Comparison of ENCODE assay signal across 11 cellular contexts in the genomic region with DNA sequence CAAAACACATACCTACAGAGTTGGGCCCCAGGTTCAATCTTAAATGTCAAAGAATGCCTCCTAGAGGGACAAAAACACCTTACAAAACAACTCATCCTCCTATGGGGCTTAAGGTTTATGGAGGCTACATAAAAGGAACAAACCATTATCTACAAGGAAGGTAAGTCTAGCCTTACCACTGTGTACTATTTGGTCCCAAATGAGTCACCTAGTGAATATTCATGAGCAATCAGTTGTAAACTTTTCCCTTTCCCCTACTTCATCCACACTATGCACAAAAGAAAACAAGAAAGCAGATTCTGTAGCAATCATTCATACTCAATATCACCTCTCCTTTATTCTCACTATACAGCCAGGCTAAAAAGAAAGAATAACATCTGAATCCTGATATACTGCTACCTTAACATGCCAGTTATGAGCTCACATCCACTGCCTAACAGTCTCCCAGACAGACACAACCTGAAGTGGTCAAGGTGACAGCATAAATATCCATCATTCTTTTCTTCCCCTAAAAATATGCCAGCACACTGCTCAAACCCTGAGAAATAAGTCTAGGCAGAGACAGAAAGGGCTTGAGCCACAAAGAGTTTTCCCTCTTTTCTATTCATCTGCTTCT. TPM values are rescaled to one million over a fixed set of nuclear protein-coding genes. Genes with fewer than 3 reads are reported as not detected.
DNase-seq lines count a peak whose midpoint lies in the region; ATAC-seq and TF ChIP-seq lines count a peak whose summit lies in the region.
"Had no signal": no experiment of that assay in that cellular context is flagged by ENCODE, and none has a peak within 500 bp of the region (broad histone marks: within the 10 kb centered on the region; RNA-seq: fewer than 3 reads in every experiment).

No MANE protein-coding gene starts in this region.

- no peaks in the 10 kb centered on the region for H3K9me3 Mint-ChIP-seq in activated T-cell treated with anti-CD3 and anti-CD28 coated beads, Interleukin-2, amount 50 U/mL, for 24 hours
- H3K9me3 Mint-ChIP-seq in activated naive CD8-positive, alpha-beta T cell (ENCODE audit: low read depth): no peaks in the 10 kb centered on the region
- H3K9me3 Mint-ChIP-seq in stimulated activated effector memory CD8-positive, alpha-beta T cell treated with anti-CD3 and anti-CD28 coated beads, Interleukin-12 subunit alpha, Interleukin-12 subunit beta, amount 100 ng/mL, for 72 hours: no peaks in the 10 kb centered on the region
- no peaks in the 10 kb centered on the region for H3K9me3 Mint-ChIP-seq in osteocyte (ENCODE audit: unreplicated experiment)
- H3K9me3 Mint-ChIP-seq: brain had no signal

- no peaks in the 10 kb centered on the region for H3K27me3 Mint-ChIP-seq in activated T-cell treated with anti-CD3 and anti-CD28 coated beads, Interleukin-2, amount 50 U/mL, for 24 hours
- H3K27me3 Mint-ChIP-seq in activated naive CD8-positive, alpha-beta T cell: no peaks in the 10 kb centered on the region
- no peaks in the 10 kb centered on the region for H3K27me3 Mint-ChIP-seq in osteocyte (ENCODE audit: unreplicated experiment)

- H3K27me3 ChIP-seq in esophagus muscularis mucosa: no peaks in the 10 kb centered on the region

- H3K4me1 ChIP-seq in esophagus muscularis mucosa: peaks cover 0 to 27% (median 15%) of the 10 kb centered on the region in 4 donors

- TF ChIP-seq POLR2A in esophagus muscularis mucosa (IDR thresholded peaks at IDR 0.05; ENCODE audit: low read depth): no peak

- peak overlapping the region; percentile 46 for H3K4me3 Mint-ChIP-seq in activated T-cell treated with anti-CD3 and anti-CD28 coated beads, Interleukin-2, amount 50 U/mL, for 24 hours
- no peak overlapping the region for H3K4me3 Mint-ChIP-seq in activated naive CD8-positive, alpha-beta T cell
- H3K4me3 Mint-ChIP-seq in stimulated activated effector memory CD8-positive, alpha-beta T cell treated with anti-CD3 and anti-CD28 coated beads, Interleukin-12 subunit alpha, Interleukin-12 subunit beta, amount 100 ng/mL, for 72 hours: peak overlapping the region; percentile 17
- no peak overlapping the region for H3K4me3 Mint-ChIP-seq in osteocyte (ENCODE audit: unreplicated experiment)

- peaks cover 80% of the 10 kb centered on the region for H3K36me3 Mint-ChIP-seq in activated T-cell treated with anti-CD3 and anti-CD28 coated beads, Interleukin-2, amount 50 U/mL, for 24 hours (ENCODE audit: low read depth)
- H3K36me3 Mint-ChIP-seq in activated naive CD8-positive, alpha-beta T cell: peaks cover 2% of the 10 kb centered on the region
- H3K36me3 Mint-ChIP-seq in stimulated activated effector memory CD8-positive, alpha-beta T cell treated with anti-CD3 and anti-CD28 coated beads, Interleukin-12 subunit alpha, Interleukin-12 subunit beta, amount 100 ng/mL, for 72 hours: peaks cover 7% of the 10 kb centered on the region
- H3K36me3 Mint-ChIP-seq in osteocyte (ENCODE audit: unreplicated experiment): peaks cover 9% of the 10 kb centered on the region

- intact Hi-C loops in left ventricle myocardium superior (cut with micrococcal nuclease) (no loop called here), esophagus muscularis mucosa (cut with DNase I) (loop anchor here (10.0 kb wide), 1 partner anchor 561 kb away; a partner anchor contains a TSS)

- peak overlapping the region; percentile 91 for H3K27ac Mint-ChIP-seq in activated T-cell treated with anti-CD3 and anti-CD28 coated beads, Interleukin-2, amount 50 U/mL, for 24 hours
- peak overlapping the region; percentile 64 for H3K27ac Mint-ChIP-seq in activated naive CD8-positive, alpha-beta T cell
- H3K27ac Mint-ChIP-seq in stimulated activated effector memory CD8-positive, alpha-beta T cell treated with anti-CD3 and anti-CD28 coated beads, Interleukin-12 subunit alpha, Interleukin-12 subunit beta, amount 100 ng/mL, for 72 hours: peak overlapping the region; percentile 60
- no peak overlapping the region for H3K27ac Mint-ChIP-seq in osteocyte (ENCODE audit: unreplicated experiment)

- no peaks in the 10 kb centered on the region for H3K9me3 ChIP-seq in esophagus muscularis mucosa

- peaks cover 15 to 32% (median 23%) of the 10 kb centered on the region in 4 donors for H3K36me3 ChIP-seq in esophagus muscularis mucosa

- no peak overlapping the region for H3K4me3 ChIP-seq in esophagus muscularis mucosa

- TF ChIP-seq CTCF in osteocyte (IDR thresholded peaks at IDR 0.05) (no peak), esophagus muscularis mucosa (IDR thresholded peaks at IDR 0.05) (no peak)

- no peak for TF ChIP-seq EP300 in esophagus muscularis mucosa (IDR thresholded peaks at IDR 0.05)

- peak; percentile 67 for ATAC-seq in HG02798 (IDR thresholded peaks at IDR 0.05; ENCODE audit: poor library complexity, unreplicated experiment)
- peak; percentile 86 for ATAC-seq in stimulated activated effector memory CD8-positive, alpha-beta T cell treated with anti-CD3 and anti-CD28 coated beads, Interleukin-12 subunit alpha, Interleukin-12 subunit beta, amount 100 ng/mL, for 72 hours
- no peak for ATAC-seq in left ventricle myocardium superior
- ATAC-seq: left lobe of liver, SK-N-SH treated with all-trans-retinoic acid at 6 μM for 48 hours had no signal

- no peak for DNase-seq in activated T-cell treated with anti-CD3 and anti-CD28 coated beads, Interleukin-2, amount 50 U/mL, for 24 hours
- DNase-seq in activated T-cell treated with anti-CD3 and anti-CD28 coated beads for 4 hours (no peak), left ventricle myocardium superior (no peak), osteocyte (ENCODE audit: extremely low spot score, unreplicated experiment) (no peak), esophagus muscularis mucosa (ENCODE audit: extremely low spot score) (no peak)
- no peak for DNase-seq in stimulated activated effector memory CD8-positive, alpha-beta T cell treated with anti-CD3 and anti-CD28 coated beads, Interleukin-12 subunit alpha, Interleukin-12 subunit beta, amount 100 ng/mL, for 72 hours (ENCODE audit: low spot score in 2 of 2)

- H3K27ac ChIP-seq in esophagus muscularis mucosa (replicated peaks in 1 of 4): no peak overlapping the region

- H3K4me1 Mint-ChIP-seq in activated T-cell treated with anti-CD3 and anti-CD28 coated beads, Interleukin-2, amount 50 U/mL, for 24 hours (ENCODE audit: low read depth): peaks cover 73% of the 10 kb centered on the region
- H3K4me1 Mint-ChIP-seq in activated naive CD8-positive, alpha-beta T cell (ENCODE audit: low read depth): peaks cover 60% of the 10 kb centered on the region
- H3K4me1 Mint-ChIP-seq in stimulated activated effector memory CD8-positive, alpha-beta T cell treated with anti-CD3 and anti-CD28 coated beads, Interleukin-12 subunit alpha, Interleukin-12 subunit beta, amount 100 ng/mL, for 72 hours: peaks cover 66% of the 10 kb centered on the region
- H3K4me1 Mint-ChIP-seq in osteocyte (ENCODE audit: unreplicated experiment): peaks cover 23% of the 10 kb centered on the region

RNA-seq across cellular contexts. Expression of a gene that starts 6.2 kb away (rescaled TPM):
- total RNA-seq in left ventricle myocardium superior (154 TPM), osteocyte (41.0 and 41.9 TPM in 2 replicates), esophagus muscularis mucosa (10 to 100 TPM; 30.8 to 47.6 (median 37.7) TPM)

RNA-seq across cellular contexts. Expression of a gene that starts 40.2 kb away (rescaled TPM):
- total RNA-seq in left ventricle myocardium superior (14.7 TPM), osteocyte (43.6 and 44.4 TPM in 2 replicates), esophagus muscularis mucosa (10 to 100 TPM; 19.5 to 24.5 (median 20.2) TPM)

Comparison
In these comparisons a context has a peak if more than half of its experiments do, and no peak if none do; other contexts are left out.
1. H3K4me3 Mint-ChIP-seq: peak in activated T-cell treated with anti-CD3 and anti-CD28 coated beads, Interleukin-2, amount 50 U/mL, for 24 hours (single experiment) and stimulated activated effector memory CD8-positive, alpha-beta T cell treated with anti-CD3 and anti-CD28 coated beads, Interleukin-12 subunit alpha, Interleukin-12 subunit beta, amount 100 ng/mL, for 72 hours (single experiment); none in activated naive CD8-positive, alpha-beta T cell (single experiment) and osteocyte (single experiment).